Comparison of ENCODE assay signal across 8 cellular contexts in genomic region chr6:47787620-47788497, GRCh38. TPM values are rescaled to one million over a fixed set of nuclear protein-coding genes. Genes with fewer than 3 reads are reported as not detected.
A peak's percentile ranks its signal among the peaks of the same experiment; 100 is the strongest.
DNase-seq lines count a peak whose midpoint lies in the region; ATAC-seq, FAIRE-seq and TF ChIP-seq lines count a peak whose summit lies in the region.

No MANE protein-coding gene starts in this region.

- POLR2A ChIA-PET in K562 (lab: Yijun Ruan, JAX) = interaction anchor here (1.0 kb wide), 1 partner anchor 143 kb away, joined by 3 read pairs; no protein-coding TSS in a partner anchor

- FAIRE-seq in K562 (lab: Jason Lieb, UNC) = peak; percentile 94

- no peaks in the 10 kb centered on the region for H3K36me3 Mint-ChIP-seq in immature natural killer cell

- H3K79me2 ChIP-seq in K562 (ENCODE audit: control insufficient read depth, insufficient read depth, low read length) = no peaks in the 10 kb centered on the region

- H3K4me2 ChIP-seq in K562 (ENCODE audit: insufficient read depth, low read length) = no peak overlapping the region; the same call in 1 of the 2 replicates

- H3K36me3 ChIP-seq in K562 (ENCODE audit: control insufficient read depth, insufficient read depth, low read length) = no peaks in the 10 kb centered on the region

- no peak overlapping the region for H3K9ac ChIP-seq in K562 (ENCODE audit: insufficient read depth in 1 of 2, low read depth in 2 of 2, low read length in 2 of 2)

- intact Hi-C loops in K562 (cut with micrococcal nuclease) = loop anchor here (1.0 to 10.0 kb wide), 2 partner anchors 1622 to 1827 kb away; no protein-coding TSS in a partner anchor

- H3K27me3 Mint-ChIP-seq in immature natural killer cell (ENCODE audit: low read depth in 3 of 3) = peaks cover 12 to 17% (median 12%) of the 10 kb centered on the region in 3 donors

- H3K4me1 Mint-ChIP-seq in immature natural killer cell = peaks cover 0 to 5% of the 10 kb centered on the region in 2 donors

- no peaks in the 10 kb centered on the region for H3K9me3 ChIP-seq in K562 (replicated peaks; ENCODE audit: control insufficient read depth, insufficient read depth, low read depth, low read length)

- TF ChIP-seq RAD21 in K562 (CRISPR knock-in tag; conservative IDR thresholded peaks at IDR 0.05 in 1 of 2, IDR thresholded peaks at IDR 0.05 in 1 of 2) = peak; percentile 92 to 97

- H3K27me3 ChIP-seq in K562 (ENCODE audit: control insufficient read depth in 2 of 2, insufficient read depth in 2 of 2, low read length in 2 of 2) = no peaks in the 10 kb centered on the region

- no peak overlapping the region for H3K4me3 Mint-ChIP-seq in immature natural killer cell

- H3K4me3 ChIP-seq in K562 = no peak overlapping the region

- H3K27ac ChIP-seq in K562 (ENCODE audit: extremely low read depth, low read depth, low read length) = no peak overlapping the region

- TF ChIP-seq POLR2A in K562 (conservative IDR thresholded peaks at IDR 0.05) = no peak

- DNase-seq in NCI-H524 (lab: John Stamatoyannopoulos, UW) (peak; percentile 19 to 60), NCI-H524 treated with DMSO at 0.1 percent for 48 hours (lab: John Stamatoyannopoulos, UW) (no peak), NCI-H1436 treated with DMSO at 0.1 percent for 48 hours (lab: John Stamatoyannopoulos, UW) (peak; percentile 20), T-helper 9 cell (peak; percentile 28), K562 (ENCODE audit: extremely low read depth in 1 of 4, low spot score in 3 of 4) (peak; percentile 71 to 80 (median 78)), immature natural killer cell (peak; percentile 10 to 23 (median 19)), smooth muscle cell of the brain vasculature (ENCODE audit: low read depth, low spot score) (peak; percentile 46)

- CTCF ChIA-PET in K562 (lab: Yijun Ruan, JAX; ENCODE audit: low intra/inter-chr PET ratio) = interaction anchor here (0.7 kb wide), 1 partner anchor 1637 kb away, joined by 3 read pairs; no protein-coding TSS in a partner anchor

- no peaks in the 10 kb centered on the region for H3K4me1 ChIP-seq in K562 (replicated peaks in 1 of 2; ENCODE audit: control insufficient read depth in 2 of 2, insufficient read depth in 2 of 2, low read length in 2 of 2)

- 12% methylated on average over 20 of the region's 20 CpGs for WGBS in K562 (ENCODE audit: insufficient coverage, low coverage, missing lambda C conversion rate)

- BruUV-seq in K562 (replicated peaks; lab: Mats Ljungman, UMichigan) = no TSS peak

- H2AFZ ChIP-seq in K562 (ENCODE audit: low read depth, low read length) = no peak overlapping the region

- H3K9me3 Mint-ChIP-seq in immature natural killer cell = no peaks in the 10 kb centered on the region

- no peaks in the 10 kb centered on the region for H4K20me1 ChIP-seq in K562 (replicated peaks; ENCODE audit: control insufficient read depth, insufficient read depth, low read length)

- in situ Hi-C loops in K562 (cut with MboI) = loop anchor here (10.0 kb wide), 1 partner anchor 1637 kb away; no protein-coding TSS in a partner anchor

- TF ChIP-seq EP300 in K562 (IDR thresholded peaks at IDR 0.05; ENCODE audit: low read length) = no peak

- no peak overlapping the region for H3K27ac Mint-ChIP-seq in immature natural killer cell

- H3K9me1 ChIP-seq in K562 (ENCODE audit: control insufficient read depth, insufficient read depth, low read length) = peaks cover 3% of the 10 kb centered on the region

- ATAC-seq in HG02678 (IDR thresholded peaks at IDR 0.05; ENCODE audit: unreplicated experiment) = peak; percentile 80
- ATAC-seq in K562 = peak; percentile 98

- peak; percentile 87 to 97 (median 94) for TF ChIP-seq CTCF in K562 (IDR thresholded peaks at IDR 0.05 in 2 of 3, conservative IDR thresholded peaks at IDR 0.05 in 1 of 3; ENCODE audit: insufficient read depth in 2 of 3, low read depth in 1 of 3, low read length in 3 of 3)

TF ChIP-seq in K562, 482 proteins besides CTCF, POLR2A, EP300 and RAD21 (continues in another document):
- TF ChIP-seq ZNF551 (CRISPR knock-in tag; IDR thresholded peaks at IDR 0.05) (no peak), ZEB2 (IDR thresholded peaks at IDR 0.05) (0 out of 2 replicates have a peak, but pooled peaks have one; percentile 19), ARID2 (IDR thresholded peaks at IDR 0.05) (peak; percentile 79; the same call in 1 of the 2 replicates), U2AF2 (optimal IDR thresholded peaks at IDR 0.05; ENCODE audit: low read depth, low read length) (no peak), ZNF668 (CRISPR knock-in tag; IDR thresholded peaks at IDR 0.05) (no peak), SMC3 (conservative IDR thresholded peaks at IDR 0.05; ENCODE audit: insufficient read depth, low read depth, low read length) (peak; percentile 92), CHD4 (IDR thresholded peaks at IDR 0.05; ENCODE audit: insufficient read depth, insufficient replicate concordance, low read depth, low read length, poor library complexity, severe bottlenecking) (no peak), ZKSCAN1 (IDR thresholded peaks at IDR 0.05; ENCODE audit: low read depth, low read length) (0 out of 2 replicates have a peak, but pooled peaks have one; percentile 42), XRCC5 (IDR thresholded peaks at IDR 0.05; ENCODE audit: low read depth, low read length) (peak; percentile 62; the same call in 1 of the 2 replicates), RB1 (IDR thresholded peaks at IDR 0.05; ENCODE audit: low read depth) (peak; percentile 71; the same call in 1 of the 2 replicates), CC2D1A (IDR thresholded peaks at IDR 0.05) (peak; percentile 48; the same call in 1 of the 2 replicates), RBBP5 (IDR thresholded peaks at IDR 0.05; ENCODE audit: borderline replicate concordance, insufficient read depth, low read length, poor library complexity, severe bottlenecking) (no peak), TFAP4 (CRISPR knock-in tag; IDR thresholded peaks at IDR 0.05; ENCODE audit: borderline replicate concordance) (peak; percentile 18; the same call in 1 of the 2 replicates), STAG1 (CRISPR knock-in tag; IDR thresholded peaks at IDR 0.05; ENCODE audit: borderline replicate concordance) (peak; percentile 92), YY1 (IDR thresholded peaks at IDR 0.05; ENCODE audit: borderline replicate concordance in 1 of 3, control insufficient read depth in 1 of 3, extremely low read depth in 1 of 3, insufficient read depth in 3 of 3, insufficient read length in 1 of 3, insufficient replicate concordance in 2 of 3, low read depth in 1 of 3, low read length in 2 of 3) (peak; percentile 47 to 93 (median 87)), MIER1 (IDR thresholded peaks at IDR 0.05; ENCODE audit: low read depth) (no peak), NFIC (IDR thresholded peaks at IDR 0.05) (no peak), KLF16 (IDR thresholded peaks at IDR 0.05) (0 out of 2 replicates have a peak, but pooled peaks have one; percentile 14), ATF2 (CRISPR knock-in tag; IDR thresholded peaks at IDR 0.05) (no peak), JUN (IDR thresholded peaks at IDR 0.05; ENCODE audit: borderline replicate concordance, low read depth, low read length) (no peak), JUN (CRISPR knock-in tag; IDR thresholded peaks at IDR 0.05; ENCODE audit: borderline replicate concordance) (no peak), CBX8 (IDR thresholded peaks at IDR 0.05; ENCODE audit: borderline replicate concordance, extremely low read depth, low read depth, low read length, poor library complexity, severe bottlenecking) (no peak)

RNA-seq across cellular contexts. Expression of gene OPN5, which starts 6.0 kb away (rescaled TPM):
- not detected in 2 replicates for total RNA-seq in K562 (2011; cell fraction: chromatin; rRNA removed; ENCODE audit: low replicate concordance)
- total RNA-seq in K562 (2011; cell fraction: nucleolus; rRNA removed) = not detected in 2 replicates
- total RNA-seq in K562 (2011; cell fraction: nucleoplasm; rRNA removed) = not detected in 2 replicates
- not detected in 2 replicates for total RNA-seq in K562 (2014; rRNA removed)
- not detected in 2 replicates for total RNA-seq in K562 (2014; rRNA removed; fragmentation: Illumina TruSeq; extraction: Trizol)
- not detected in 2 replicates for total RNA-seq in K562 (2015; rRNA removed; fragmentation: Illumina TruSeq; extraction: Trizol)
- total RNA-seq in K562 (2021) = not detected in 2 replicates
- polyA plus RNA-seq in K562 (2011; rRNA removed) = not detected in 2 replicates
- polyA plus RNA-seq in K562 (2011; cell fraction: cytosol; rRNA removed) = not detected in 2 replicates
- polyA plus RNA-seq in K562 (2011; cell fraction: nucleus; rRNA removed) = not detected in 2 replicates
- polyA plus RNA-seq in K562 (2012) = 0.07 TPM in 1 of 2 replicates, not detected in the other
- polyA plus RNA-seq in K562 (2014; fragmentation: Illumina TruSeq; extraction: Trizol) = not detected in 2 replicates
- polyA plus RNA-seq in K562 (2014; fragmentation: Nextera tagmentation; extraction: Ambion mirVana) = not detected
- polyA plus RNA-seq in K562 (2014; rRNA removed) = not detected in 2 replicates
- polyA minus RNA-seq in K562 (2011; rRNA and poly(A)+ RNA removed) = not detected in 2 replicates
- not detected in 2 replicates for polyA minus RNA-seq in K562 (2011; cell fraction: cytosol; rRNA and poly(A)+ RNA removed)
- not detected in 2 replicates for polyA minus RNA-seq in K562 (2011; cell fraction: nucleus; rRNA and poly(A)+ RNA removed)
- not detected for polyA plus RNA-seq in immature natural killer cell
